7 cellular contexts compared by ENCODE assay signal in the genomic region with DNA sequence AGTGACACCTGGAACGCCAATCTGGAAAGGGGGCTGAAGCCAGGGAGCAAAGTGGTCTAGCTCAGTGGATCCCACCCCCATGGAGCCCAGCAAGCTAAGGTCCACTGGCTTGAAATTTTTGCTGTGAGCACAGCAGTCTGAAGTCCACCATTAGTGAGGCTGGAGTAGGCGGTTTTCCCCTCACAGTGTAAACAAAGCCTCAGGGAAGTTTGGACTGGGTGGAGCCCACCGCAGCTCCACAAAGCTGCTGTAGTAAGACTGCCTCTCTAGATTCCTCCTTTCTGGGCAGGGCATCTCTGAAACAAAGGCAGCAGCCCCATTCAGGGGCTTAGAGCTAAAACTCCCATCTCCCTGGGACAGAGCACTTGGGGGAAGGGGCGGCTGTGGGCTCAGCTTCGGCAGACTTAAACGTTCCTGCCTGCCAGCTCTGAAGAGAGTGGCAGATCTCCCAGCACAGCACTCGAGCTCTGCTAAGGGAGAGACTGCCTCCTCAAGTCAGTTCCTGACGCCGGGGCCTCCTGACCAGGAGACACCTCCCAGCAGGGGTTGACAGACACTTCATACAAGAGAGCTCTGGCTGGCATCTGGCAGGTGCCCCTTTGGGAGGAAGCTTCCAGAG.
A peak's percentile ranks its signal among the peaks of the same experiment; 100 is the strongest.
DNase-seq lines count a peak whose midpoint lies in the region; ATAC-seq and TF ChIP-seq lines count a peak whose summit lies in the region.
"Not testable (repeated sequence)": the region's sequence is repeated elsewhere in the genome, so short reads cannot be mapped to it uniquely, and the experiment has no call there.

No MANE protein-coding gene starts in this region.

- not testable (repeated sequence) for H3K4me3 ChIP-seq in Caco-2 (ENCODE audit: low read depth, low read length); endodermal cell (ENCODE audit: low read length); mucosa of descending colon

- not testable (repeated sequence) for H3K4me1 ChIP-seq in Caco-2; endodermal cell (ENCODE audit: control insufficient read depth, insufficient read depth, low read length); mucosa of descending colon (ENCODE audit: low read depth)

- POLR2A ChIA-PET in Caco-2 (lab: Charles Lee) = not testable (repeated sequence)

- peak; percentile 7 to 31 for DNase-seq in Caco-2
- DNase-seq in HT-29 (ENCODE audit: low spot score) = peak; percentile 55
- peak; percentile 3 for DNase-seq in NCI-H748 (lab: John Stamatoyannopoulos, UW; ENCODE audit: unreplicated experiment)
- DNase-seq in T-helper 17 cell, endodermal cell: not testable (repeated sequence)
- peak in 1 of 2 donors; percentile 8 for DNase-seq in left colon
- DNase-seq in mucosa of descending colon = peak in 1 of 3 donors; percentile 3

- not testable (repeated sequence) for H3K27ac Mint-ChIP-seq in Caco-2 (ENCODE audit: unreplicated experiment); T-helper 17 cell
- H3K27ac Mint-ChIP-seq in endodermal cell = peak overlapping the region; percentile 23

- TF ChIP-seq CTCF in Caco-2 (IDR thresholded peaks at IDR 0.05; ENCODE audit: insufficient read depth in 1 of 2, low read depth in 1 of 2, low read length in 1 of 2, severe bottlenecking in 1 of 2, unreplicated experiment in 1 of 2); endodermal cell (conservative IDR thresholded peaks at IDR 0.05); mucosa of descending colon (IDR thresholded peaks at IDR 0.05): not testable (repeated sequence)

- not testable (repeated sequence) for H3K36me3 Mint-ChIP-seq in Caco-2 (ENCODE audit: insufficient read depth, unreplicated experiment); T-helper 17 cell (ENCODE audit: low read depth)
- H3K36me3 Mint-ChIP-seq in endodermal cell (ENCODE audit: low read depth) = peaks cover 26% of the 10 kb centered on the region

- not testable (repeated sequence) for H3K9me3 ChIP-seq in Caco-2; T-helper 17 cell (ENCODE audit: control insufficient read depth, low read length, poor library complexity, severe bottlenecking); endodermal cell (ENCODE audit: control insufficient read depth, low read length); mucosa of descending colon

- CTCF ChIA-PET in Caco-2 (lab: Charles Lee) = not testable (repeated sequence)

- not testable (repeated sequence) for H3K27ac ChIP-seq in endodermal cell (ENCODE audit: low read depth, low read length)

- not testable (repeated sequence) for H3K27me3 Mint-ChIP-seq in Caco-2 (ENCODE audit: insufficient read depth, unreplicated experiment); T-helper 17 cell; endodermal cell (ENCODE audit: insufficient read depth)

- not testable (repeated sequence) for H3K9ac ChIP-seq in endodermal cell (ENCODE audit: extremely low read depth, low read length, poor library complexity, severe bottlenecking)

- H3K36me3 ChIP-seq in Caco-2 (ENCODE audit: control insufficient read depth, insufficient read depth, low read length); endodermal cell (ENCODE audit: control insufficient read depth, insufficient read depth, low read length); mucosa of descending colon (ENCODE audit: low read depth): not testable (repeated sequence)

- H3K4me3 Mint-ChIP-seq in Caco-2 (ENCODE audit: unreplicated experiment); endodermal cell: not testable (repeated sequence)
- peak overlapping the region; percentile 19 for H3K4me3 Mint-ChIP-seq in T-helper 17 cell

- H3K9me3 Mint-ChIP-seq in Caco-2 (ENCODE audit: unreplicated experiment) = not testable (repeated sequence)
- peaks cover 47% of the 10 kb centered on the region for H3K9me3 Mint-ChIP-seq in endodermal cell

- not testable (repeated sequence) for BruUV-seq in Caco-2 (replicated peaks; lab: Mats Ljungman, UMichigan)

- intact Hi-C loops in Caco-2 (cut with micrococcal nuclease; ENCODE audit: unreplicated experiment); left colon (cut with DNase I, micrococcal nuclease); mucosa of descending colon (cut with DNase I, micrococcal nuclease): not testable (repeated sequence)

- not testable (repeated sequence) for ATAC-seq in T-helper 17 cell
- ATAC-seq in left colon (peak; percentile 59), mucosa of descending colon (peak; percentile 37)

- H3K27me3 ChIP-seq in Caco-2 (replicated peaks; ENCODE audit: control insufficient read depth, insufficient read depth, low read length); endodermal cell (ENCODE audit: control insufficient read depth, insufficient read depth, low read length, poor library complexity, severe bottlenecking): not testable (repeated sequence)

- H3K4me1 Mint-ChIP-seq in Caco-2 (ENCODE audit: low read depth, unreplicated experiment); T-helper 17 cell; endodermal cell: not testable (repeated sequence)

- 80 to 92% methylated on average over 2 to 9 of the region's 9 CpGs for WGBS in endodermal cell (ENCODE audit: insufficient coverage in 1 of 2, insufficient read length in 1 of 2), 2 experiments
